22 cellular contexts compared by ENCODE assay signal in genomic region chr3:105157766-105158085, GRCh38.
DNase-seq lines count a peak whose midpoint lies in the region; ATAC-seq and TF ChIP-seq lines count a peak whose summit lies in the region.
"Had no signal": no experiment of that assay in that cellular context is flagged by ENCODE, and none has a peak within 500 bp of the region (broad histone marks: within the 10 kb centered on the region; RNA-seq: fewer than 3 reads in every experiment).

No MANE protein-coding gene starts in this region.

- 81% methylated on average over 3 of the region's 3 CpGs for WGBS in HUES64
- 89% methylated on average over 3 of the region's 3 CpGs for WGBS in prostate gland

- H3K27ac Mint-ChIP-seq in GM23338 = peak overlapping the region; percentile 87
- H3K27ac Mint-ChIP-seq: CD4-positive, CD25-positive, alpha-beta regulatory T cell had no signal

- TF ChIP-seq CTCF in GM23338 (conservative IDR thresholded peaks at IDR 0.05; ENCODE audit: low read depth in 2 of 2) (no peak), epithelial cell of esophagus (IDR thresholded peaks at IDR 0.05; ENCODE audit: insufficient read depth, low read depth, low read length, missing control alignments) (no peak), prostate gland (IDR thresholded peaks at IDR 0.05) (no peak)

- H3K79me2 ChIP-seq in GM23338 (replicated peaks; ENCODE audit: insufficient read depth) = no peaks in the 10 kb centered on the region

- no peaks in the 10 kb centered on the region for H3K9me2 ChIP-seq in GM23338 (ENCODE audit: insufficient read depth)

- no peak overlapping the region for H3K4me2 ChIP-seq in GM23338
- H3K4me2 ChIP-seq: BLaER1 had no signal

- intact Hi-C loops in prostate gland (cut with DNase I) = no loop called here

- H3K9me3 Mint-ChIP-seq in GM23338 = peaks cover 3% of the 10 kb centered on the region; the same call in 2 of the 3 replicates

- peaks cover 33% of the 10 kb centered on the region for H3K4me1 ChIP-seq in GM23338 (ENCODE audit: insufficient read depth)
- peaks cover 39% of the 10 kb centered on the region for H3K4me1 ChIP-seq in HUES64 (ENCODE audit: insufficient read depth, low read length)
- H3K4me1 ChIP-seq in iPS-20b (ENCODE audit: insufficient read depth, low read length) = peaks cover 32% of the 10 kb centered on the region
- no peaks in the 10 kb centered on the region for H3K4me1 ChIP-seq in prostate gland (replicated peaks)
- H3K4me1 ChIP-seq: BLaER1 had no signal

- H3K4me3 Mint-ChIP-seq in GM23338 = no peak overlapping the region
- H3K4me3 Mint-ChIP-seq: CD4-positive, CD25-positive, alpha-beta regulatory T cell had no signal

- H3K9me3 ChIP-seq in HUES64 (ENCODE audit: insufficient read depth, low read depth, low read length) (no peaks in the 10 kb centered on the region), iPS-20b (ENCODE audit: insufficient read depth, low read depth, low read length) (no peaks in the 10 kb centered on the region), prostate gland (no peaks in the 10 kb centered on the region)
- H3K9me3 ChIP-seq: BLaER1 had no signal

- H2AFZ ChIP-seq in GM23338 = no peak overlapping the region

- no peaks in the 10 kb centered on the region for H3F3A ChIP-seq in GM23338 (replicated peaks; ENCODE audit: low read depth)

- ATAC-seq in GM23338 (peak; percentile 18), HG02938 (IDR thresholded peaks at IDR 0.05; ENCODE audit: unreplicated experiment) (no peak), HG03354 (IDR thresholded peaks at IDR 0.05; ENCODE audit: poor library complexity, severe bottlenecking, unreplicated experiment) (no peak)
- ATAC-seq: K562, Panc1 had no signal

- no peak for TF ChIP-seq POLR2A in prostate gland (IDR thresholded peaks at IDR 0.05)

- H3K27me3 Mint-ChIP-seq in GM23338 (ENCODE audit: insufficient read depth, low read depth, poor library complexity) = no peaks in the 10 kb centered on the region

- H3K4me1 Mint-ChIP-seq in GM23338 = peaks cover 25% of the 10 kb centered on the region
- H3K4me1 Mint-ChIP-seq: CD4-positive, CD25-positive, alpha-beta regulatory T cell had no signal

- H3K27ac ChIP-seq in GM23338 (ENCODE audit: low read depth) (peak overlapping the region; percentile 93), HUES64 (ENCODE audit: low read depth, low read length) (peak overlapping the region; percentile 99), iPS-20b (ENCODE audit: low read length) (peak overlapping the region; percentile 10), prostate gland (no peak overlapping the region)
- H3K27ac ChIP-seq: BLaER1, HL-60 had no signal

- no peaks in the 10 kb centered on the region for H4K20me1 ChIP-seq in GM23338 (replicated peaks; ENCODE audit: insufficient read depth)
- H4K20me1 ChIP-seq: BLaER1 had no signal

- DNase-seq in GM23338 (ENCODE audit: low spot score) (peak; percentile 14), epithelial cell of esophagus (ENCODE audit: low read depth) (peak; percentile 67), prostate gland (ENCODE audit: low spot score) (no peak)
- DNase-seq: CD4-positive, CD25-positive, alpha-beta regulatory T cell; DMS153; DND-41; HCEC 1CT; NCI-H1092 treated with DMSO at 0.1 percent for 48 hours; NCI-H1436 treated with DMSO at 0.1 percent for 48 hours; NCI-H1930; NCI-H2107; NCI-H524 treated with DMSO at 0.1 percent for 48 hours; NCI-H774; SHP77 treated with DMSO at 0.1 percent for 48 hours had no signal

- no peaks in the 10 kb centered on the region; the same call in 1 of the 3 replicates for H3K36me3 Mint-ChIP-seq in GM23338 (ENCODE audit: low read depth)
- H3K36me3 Mint-ChIP-seq: CD4-positive, CD25-positive, alpha-beta regulatory T cell had no signal

- H3K27me3 ChIP-seq in GM23338 (ENCODE audit: insufficient read depth) (no peaks in the 10 kb centered on the region), HUES64 (ENCODE audit: insufficient read depth, low read length) (no peaks in the 10 kb centered on the region), iPS-20b (ENCODE audit: insufficient read depth, low read length) (no peaks in the 10 kb centered on the region), prostate gland (replicated peaks; ENCODE audit: insufficient read depth) (no peaks in the 10 kb centered on the region)
- H3K27me3 ChIP-seq: BLaER1 had no signal

- H3K36me3 ChIP-seq in GM23338 (ENCODE audit: insufficient read depth) = no peaks in the 10 kb centered on the region
- no peaks in the 10 kb centered on the region for H3K36me3 ChIP-seq in HUES64 (ENCODE audit: insufficient read depth, low read length)
- H3K36me3 ChIP-seq in iPS-20b (ENCODE audit: insufficient read depth, low read depth, low read length) = no peaks in the 10 kb centered on the region
- no peaks in the 10 kb centered on the region for H3K36me3 ChIP-seq in prostate gland
- H3K36me3 ChIP-seq: BLaER1 had no signal

- H3K4me3 ChIP-seq in GM23338 = no peak overlapping the region
- peak overlapping the region; percentile 5; the same call in 1 of the 2 replicates for H3K4me3 ChIP-seq in HUES64 (ENCODE audit: low read length)
- H3K4me3 ChIP-seq in epithelial cell of esophagus (ENCODE audit: low read length) = no peak overlapping the region
- no peak overlapping the region for H3K4me3 ChIP-seq in iPS-20b (ENCODE audit: low read length)
- no peak overlapping the region for H3K4me3 ChIP-seq in prostate gland
- H3K4me3 ChIP-seq: BLaER1, K562 had no signal

- peak overlapping the region; percentile 37; the same call in 1 of the 2 replicates for H3K9ac ChIP-seq in HUES64 (ENCODE audit: low read depth, low read length)
- H3K9ac ChIP-seq in iPS-20b (ENCODE audit: low read depth, low read length) = peak overlapping the region; percentile 6; the same call in 1 of the 2 replicates
- H3K9ac ChIP-seq: BLaER1 had no signal

TF ChIP-seq in GM23338, 12 proteins besides CTCF, POLR2A, EP300 and RAD21 (continues in another document):
- TF ChIP-seq REST (IDR thresholded peaks at IDR 0.05; ENCODE audit: unreplicated experiment) (no peak), CREB1 (CRISPR knock-in tag; IDR thresholded peaks at IDR 0.05; ENCODE audit: low read depth) (no peak)

Comparison
In these comparisons a context has a peak if more than half of its experiments do, and no peak if none do; other contexts are left out.
1. H3K27ac ChIP-seq: peak in GM23338 (single experiment), HUES64 (single experiment) and iPS-20b (single experiment); none in prostate gland (0 of 2).